Comparison of ENCODE assay signal across 8 cellular contexts in the genomic region with DNA sequence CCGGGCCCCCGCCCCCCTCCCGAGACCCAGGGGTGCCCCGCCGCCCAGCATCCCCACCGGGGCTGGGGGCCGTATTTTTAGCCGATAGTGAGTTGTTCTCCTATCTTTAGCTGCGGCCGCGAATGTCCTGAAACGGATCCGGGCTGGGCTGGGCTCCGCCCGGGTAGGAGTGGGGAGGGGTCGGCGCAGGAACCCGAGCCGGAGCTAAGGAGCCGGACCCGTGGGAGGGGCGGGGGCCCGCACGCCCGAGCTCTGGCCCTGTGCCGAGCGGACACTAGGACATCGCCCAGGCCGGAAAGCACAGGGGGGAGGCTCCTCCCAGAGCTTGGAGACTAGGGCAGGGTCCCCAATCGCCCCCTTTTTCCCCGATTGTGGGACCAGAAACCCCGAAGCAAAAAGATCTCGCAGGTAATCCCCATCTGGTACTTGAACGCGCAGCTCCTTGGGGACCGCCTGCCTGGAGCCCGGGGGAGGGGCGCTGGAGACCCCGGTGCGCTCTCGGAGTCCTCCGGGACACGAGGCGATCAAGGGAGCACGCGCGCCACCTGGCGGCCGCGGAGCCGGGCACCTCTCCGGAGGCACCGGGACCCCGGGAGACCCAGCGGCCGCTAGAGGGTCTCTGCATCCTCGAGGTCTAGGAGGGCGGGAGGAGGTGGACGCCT. TPM values are rescaled to one million over a fixed set of nuclear protein-coding genes. Genes with fewer than 3 reads are reported as not detected.
DNase-seq lines count a peak whose midpoint lies in the region; ATAC-seq and TF ChIP-seq lines count a peak whose summit lies in the region.

No MANE protein-coding gene starts in this region.

- H3F3A ChIP-seq in Loucy (ENCODE audit: low read depth): no peaks in the 10 kb centered on the region

- peak overlapping the region; percentile 67 for H3K9ac ChIP-seq in Loucy (ENCODE audit: low read depth, low read length, poor library complexity, severe bottlenecking)

- peaks cover 9% of the 10 kb centered on the region for H3K4me1 Mint-ChIP-seq in activated naive CD4-positive, alpha-beta T cell treated with anti-CD3 and anti-CD28 coated beads, Interleukin-2, amount 50 U/mL, for 24 hours

- ATAC-seq in omental fat pad (ENCODE audit: low FRiP score) (peak; percentile 32), thoracic aorta (ENCODE audit: insufficient number of reproducible peaks, low FRiP score, low read depth) (peak; percentile 45)

- peak overlapping the region; percentile 91 for H3K4me2 ChIP-seq in Loucy (ENCODE audit: low read depth, low read length, poor library complexity, severe bottlenecking)

- peak; percentile 35 to 41 for DNase-seq in NOMO-1 (lab: John Stamatoyannopoulos, UW; ENCODE audit: unreplicated experiment in 2 of 2)
- no peak for DNase-seq in NOMO-1 treated with dmso at 0.1 percent for 144 hours (lab: John Stamatoyannopoulos, UW; ENCODE audit: unreplicated experiment)
- DNase-seq in SKM-1 (lab: John Stamatoyannopoulos, UW; ENCODE audit: unreplicated experiment): peak; percentile 48
- peak; percentile 77 for DNase-seq in glomerular visceral epithelial cell (ENCODE audit: extremely low spot score)
- DNase-seq in omental fat pad (ENCODE audit: low spot score): peak; percentile 59
- no peak for DNase-seq in thoracic aorta (ENCODE audit: low spot score)

- no peaks in the 10 kb centered on the region for H3K9me3 Mint-ChIP-seq in activated naive CD4-positive, alpha-beta T cell treated with anti-CD3 and anti-CD28 coated beads, Interleukin-2, amount 50 U/mL, for 24 hours

- H3K4me3 ChIP-seq in Loucy (ENCODE audit: low read length, poor library complexity, severe bottlenecking): peak overlapping the region; percentile 81
- peak overlapping the region; percentile 99 for H3K4me3 ChIP-seq in thoracic aorta

- no peaks in the 10 kb centered on the region for H3K9me3 ChIP-seq in Loucy (ENCODE audit: insufficient read depth, low read depth, low read length)
- H3K9me3 ChIP-seq in thoracic aorta: no peaks in the 10 kb centered on the region

- H3K9me2 ChIP-seq in Loucy (replicated peaks; ENCODE audit: low read depth, low read length): no peaks in the 10 kb centered on the region

- H3K27me3 ChIP-seq in Loucy (ENCODE audit: insufficient read depth, low read length, poor library complexity, severe bottlenecking) (no peaks in the 10 kb centered on the region), thoracic aorta (replicated peaks; ENCODE audit: insufficient read depth) (no peaks in the 10 kb centered on the region)

- H3K36me3 ChIP-seq in Loucy (ENCODE audit: insufficient read depth, low read length): no peaks in the 10 kb centered on the region
- no peaks in the 10 kb centered on the region for H3K36me3 ChIP-seq in thoracic aorta

- H3K27ac Mint-ChIP-seq in activated naive CD4-positive, alpha-beta T cell treated with anti-CD3 and anti-CD28 coated beads, Interleukin-2, amount 50 U/mL, for 24 hours: peak overlapping the region; percentile 41

- peaks cover 5% of the 10 kb centered on the region for H3K4me1 ChIP-seq in Loucy (ENCODE audit: insufficient read depth, low read length, poor library complexity, severe bottlenecking)
- peaks cover 0 to 27% of the 10 kb centered on the region in 2 donors for H3K4me1 ChIP-seq in thoracic aorta (ENCODE audit: control insufficient read depth in 1 of 2, low read depth in 2 of 2)

- H3K79me2 ChIP-seq in Loucy (ENCODE audit: insufficient read depth, low read length): no peaks in the 10 kb centered on the region

- H3K4me3 Mint-ChIP-seq in activated naive CD4-positive, alpha-beta T cell treated with anti-CD3 and anti-CD28 coated beads, Interleukin-2, amount 50 U/mL, for 24 hours: peak overlapping the region; percentile 81

- peaks cover 1% of the 10 kb centered on the region for H3K27me3 Mint-ChIP-seq in activated naive CD4-positive, alpha-beta T cell treated with anti-CD3 and anti-CD28 coated beads, Interleukin-2, amount 50 U/mL, for 24 hours

- H2AFZ ChIP-seq in Loucy (ENCODE audit: low read length): peak overlapping the region; percentile 89

- H3K36me3 Mint-ChIP-seq in activated naive CD4-positive, alpha-beta T cell treated with anti-CD3 and anti-CD28 coated beads, Interleukin-2, amount 50 U/mL, for 24 hours: no peaks in the 10 kb centered on the region

- H3K27ac ChIP-seq in thoracic aorta: peak overlapping the region; percentile 81

- peak; percentile 98 for TF ChIP-seq CTCF in Loucy (conservative IDR thresholded peaks at IDR 0.05; ENCODE audit: low read length)
- TF ChIP-seq CTCF in omental fat pad (IDR thresholded peaks at IDR 0.05): peak in 2 of 3 donors; percentile 55 to 82
- TF ChIP-seq CTCF in thoracic aorta (IDR thresholded peaks at IDR 0.05): peak; percentile 97

- no peaks in the 10 kb centered on the region for H4K20me1 ChIP-seq in Loucy (ENCODE audit: insufficient read depth, low read length, poor library complexity, severe bottlenecking)

RNA-seq across cellular contexts. Expression of gene CDC42EP2, which starts 0.7 kb away (rescaled TPM):
- total RNA-seq in omental fat pad (100 to 1,000 TPM in 1 of 4 donors, 10 to 100 TPM in 3; 44.0 to 120 (median 68.6) TPM), thoracic aorta (10 to 100 TPM in 1 of 2 donors, 1 to 10 TPM in 1; 8.5 to 18.7 TPM)

RNA-seq across cellular contexts. Expression of gene DPF2, which starts 18.3 kb away (rescaled TPM):
- total RNA-seq in omental fat pad (10 to 100 TPM; 23.3 to 32.9 (median 27.3) TPM), thoracic aorta (10 to 100 TPM; 33.3 to 49.4 TPM)

RNA-seq across cellular contexts. Expression of gene TIGD3, which starts 39.2 kb away (rescaled TPM):
- total RNA-seq in omental fat pad (1 to 10 TPM in 1 of 4 donors, under 1 TPM in 3; 0.36 to 2.0 (median 0.50) TPM), thoracic aorta (not detected)

RNA-seq across cellular contexts. Expression of gene POLA2, which starts 53.6 kb away (rescaled TPM):
- total RNA-seq in omental fat pad: 10 to 100 TPM in 1 of 4 donors, 1 to 10 TPM in 3; 3.5 to 13.7 (median 6.9) TPM
- total RNA-seq in thoracic aorta: 10 to 100 TPM in 1 of 2 donors, 1 to 10 TPM in 1; 5.6 to 13.5 TPM

Comparison
In these comparisons a context has a peak if more than half of its experiments do, and no peak if none do; other contexts are left out.
1. DNase-seq: peak in NOMO-1 (2 of 2), SKM-1 (single experiment), glomerular visceral epithelial cell (single experiment) and omental fat pad (single experiment); none in NOMO-1 treated with dmso at 0.1 percent for 144 hours (single experiment) and thoracic aorta (single experiment).
2. Peak in every context shown above with its lines, with median percentiles within 50 percentile points of each other: CTCF ChIP-seq.